19 cellular contexts compared by ENCODE assay signal in the genomic region with DNA sequence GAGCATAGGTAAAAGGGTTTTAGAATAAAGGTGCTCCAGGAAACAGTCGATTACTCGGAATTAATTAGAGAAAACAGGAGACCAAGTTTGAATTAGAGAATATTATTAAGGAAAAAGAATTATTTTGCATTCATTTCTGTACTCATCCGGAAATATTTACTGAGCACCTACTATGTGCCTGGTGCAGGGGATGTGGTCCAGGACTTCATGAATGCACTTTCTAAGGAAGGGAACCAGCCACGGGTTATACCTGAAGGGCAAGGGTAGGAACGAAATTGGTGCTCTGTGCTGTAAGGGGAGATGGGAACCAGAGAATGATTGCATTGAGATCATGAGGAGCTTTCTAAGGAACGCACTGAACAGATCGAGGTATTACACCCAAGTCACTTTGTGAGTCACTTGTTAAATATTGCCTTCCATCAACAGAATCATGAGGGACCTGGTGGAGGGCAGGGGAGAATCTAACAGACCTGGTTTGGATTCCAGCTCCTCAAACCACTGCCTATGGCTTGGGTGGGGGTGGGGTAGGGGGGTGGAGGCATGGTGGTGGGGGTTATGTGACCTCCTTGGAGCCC. TPM values are rescaled to one million over a fixed set of nuclear protein-coding genes. Genes with fewer than 3 reads are reported as not detected.
"Had no signal": no experiment of that assay in that cellular context is flagged by ENCODE, and none has a peak within 500 bp of the region (broad histone marks: within the 10 kb centered on the region; RNA-seq: fewer than 3 reads in every experiment).

No MANE protein-coding gene starts in this region.

- H3K36me3 ChIP-seq: tibial nerve had no signal

- H3K9me3 ChIP-seq: tibial nerve had no signal

- H3K27me3 ChIP-seq: tibial nerve had no signal

- H3K36me3 Mint-ChIP-seq: activated naive CD8-positive, alpha-beta T cell; brain; immature natural killer cell; stimulated activated naive B cell treated with anti-CD40 and anti-IgM and Interleukin-4, amounts not matched to agents 10 μg/mL and 1 μg/mL and 100 μg/mL, for 72 hours had no signal

- DNase-seq: activated B cell treated with CpG ODN at 0.5 μM for 24 hours; activated CD4-positive, alpha-beta T cell treated with anti-CD3 and anti-CD28 coated beads, Interleukin-2, amount 10 ng/mL, durations not matched to agents 24 days and 14 days; activated CD8-positive, alpha-beta memory T cell treated with anti-CD3 and anti-CD28 coated beads, Interleukin-2, amount 50 U/mL, for 48 hours; activated gamma-delta T cell; activated T-cell treated with anti-CD3 and anti-CD28 coated beads, Interleukin-2, amount 50 U/mL, for 72 hours; amygdala; effector CD8-positive, alpha-beta T cell; foreskin keratinocyte; head of caudate nucleus; immature natural killer cell; mammary epithelial cell; stimulated activated CD4-positive, alpha-beta T cell treated with anti-CD3 and anti-CD28 coated beads, Interleukin-2, amount 100 ng/mL, for 48 hours; stimulated activated naive B cell treated with anti-CD40 and anti-IgM and Interleukin-4, amounts not matched to agents 10 μg/mL and 1 μg/mL and 100 μg/mL, for 72 hours; T-helper 17 cell had no signal

- H3K27ac Mint-ChIP-seq: activated B cell treated with CpG ODN at 0.5 μM for 24 hours; activated CD4-positive, alpha-beta T cell treated with anti-CD3 and anti-CD28 coated beads, Interleukin-2, amount 10 ng/mL, durations not matched to agents 24 days and 14 days; activated naive CD8-positive, alpha-beta T cell; activated T-cell treated with anti-CD3 and anti-CD28 coated beads, Interleukin-2, amount 50 U/mL, for 72 hours; immature natural killer cell; stimulated activated naive B cell treated with anti-CD40 and anti-IgM and Interleukin-4, amounts not matched to agents 10 μg/mL and 1 μg/mL and 100 μg/mL, for 72 hours; T-helper 17 cell had no signal

- H3K9me3 Mint-ChIP-seq: activated B cell treated with CpG ODN at 0.5 μM for 24 hours; activated CD4-positive, alpha-beta T cell treated with anti-CD3 and anti-CD28 coated beads, Interleukin-2, amount 10 ng/mL, durations not matched to agents 24 days and 14 days; activated T-cell treated with anti-CD3 and anti-CD28 coated beads, Interleukin-2, amount 50 U/mL, for 72 hours; brain; central memory CD8-positive, alpha-beta T cell; immature natural killer cell; neural crest cell; stimulated activated naive B cell treated with anti-CD40 and anti-IgM and Interleukin-4, amounts not matched to agents 10 μg/mL and 1 μg/mL and 100 μg/mL, for 72 hours had no signal

- H3K4me1 Mint-ChIP-seq: activated B cell treated with CpG ODN at 0.5 μM for 24 hours; activated CD4-positive, alpha-beta T cell treated with anti-CD3 and anti-CD28 coated beads, Interleukin-2, amount 10 ng/mL, durations not matched to agents 24 days and 14 days; central memory CD8-positive, alpha-beta T cell; immature natural killer cell; stimulated activated naive B cell treated with anti-CD40 and anti-IgM and Interleukin-4, amounts not matched to agents 10 μg/mL and 1 μg/mL and 100 μg/mL, for 72 hours had no signal

- ATAC-seq: activated T-cell treated with anti-CD3 and anti-CD28 coated beads, Interleukin-2, amount 50 U/mL, for 72 hours; foreskin keratinocyte; stimulated activated naive B cell treated with anti-CD40 and anti-IgM and Interleukin-4, amounts not matched to agents 10 μg/mL and 1 μg/mL and 100 μg/mL, for 72 hours; T-helper 17 cell had no signal

- H3K27ac ChIP-seq: foreskin keratinocyte, tibial nerve had no signal

- H3K4me3 ChIP-seq: tibial nerve had no signal

- H3K4me1 ChIP-seq: foreskin keratinocyte had no signal

- H3K4me3 Mint-ChIP-seq: activated B cell treated with CpG ODN at 0.5 μM for 24 hours; activated CD4-positive, alpha-beta T cell treated with anti-CD3 and anti-CD28 coated beads, Interleukin-2, amount 10 ng/mL, durations not matched to agents 24 days and 14 days; activated naive CD8-positive, alpha-beta T cell; activated T-cell treated with anti-CD3 and anti-CD28 coated beads, Interleukin-2, amount 50 U/mL, for 72 hours; brain; central memory CD8-positive, alpha-beta T cell; immature natural killer cell; neural crest cell; stimulated activated naive B cell treated with anti-CD40 and anti-IgM and Interleukin-4, amounts not matched to agents 10 μg/mL and 1 μg/mL and 100 μg/mL, for 72 hours; T-helper 17 cell had no signal

RNA-seq across cellular contexts. Expression of a gene that starts 40.9 kb away (rescaled TPM):
- total RNA-seq: activated B cell treated with CpG ODN at 0.5 μM for 24 hours, foreskin keratinocyte, mammary epithelial cell had no signal
- polyA plus RNA-seq: foreskin keratinocyte, immature natural killer cell, mammary epithelial cell had no signal
